8 cellular contexts compared by ENCODE assay signal in genomic region chr12:78301287-78301686, GRCh38.
DNase-seq lines count a peak whose midpoint lies in the region; ATAC-seq and TF ChIP-seq lines count a peak whose summit lies in the region.
"Not testable (repeated sequence)": the region's sequence is repeated elsewhere in the genome, so short reads cannot be mapped to it uniquely, and the experiment has no call there.

No MANE protein-coding gene starts in this region.

- H3K4me3 Mint-ChIP-seq in GM23338, result not testable (repeated sequence)

- H3K36me3 ChIP-seq in GM23338 (ENCODE audit: insufficient read depth); PC-3 (ENCODE audit: low read depth, low read length); brain microvascular endothelial cell (replicated peaks); neural cell (ENCODE audit: insufficient read depth, low read length): not testable (repeated sequence)

- CTCF ChIA-PET in PC-3 (lab: Charles Lee), result interaction anchor here (0.7 kb wide), 1 partner anchor 360 kb away, joined by 3 read pairs; no protein-coding TSS in a partner anchor

- not testable (repeated sequence) for H3K79me2 ChIP-seq in GM23338 (replicated peaks; ENCODE audit: insufficient read depth); PC-3 (ENCODE audit: low read length); neural cell (replicated peaks; ENCODE audit: insufficient read depth, low read length)

- not testable (repeated sequence) for H3K9me2 ChIP-seq in GM23338 (ENCODE audit: insufficient read depth); PC-3 (replicated peaks; ENCODE audit: low read length); neural cell (ENCODE audit: insufficient read depth, low read length)

- not testable (repeated sequence) for H3K27me3 Mint-ChIP-seq in GM23338 (ENCODE audit: insufficient read depth, low read depth, poor library complexity)

- H3K27ac Mint-ChIP-seq in GM23338, result not testable (repeated sequence)

- not testable (repeated sequence) for TF ChIP-seq RAD21 in neural cell (conservative IDR thresholded peaks at IDR 0.05)

- H3K4me2 ChIP-seq in GM23338; PC-3 (ENCODE audit: low read length); neural cell (ENCODE audit: low read length): not testable (repeated sequence)

- in situ Hi-C loops in Caki2 (cut with HindIII; ENCODE audit: low pct_unique_long_range_greater_than_20kb, low sequenced_read_pairs); brain microvascular endothelial cell (cut with HindIII; ENCODE audit: low pct_ligation_motif_present, low sequenced_read_pairs): not testable (repeated sequence)

- not testable (repeated sequence) for H3K27me3 ChIP-seq in GM23338 (ENCODE audit: insufficient read depth); PC-3 (ENCODE audit: low read length); brain microvascular endothelial cell (replicated peaks); neural cell (ENCODE audit: insufficient read depth, low read depth, low read length)

- TF ChIP-seq EP300 in neural cell (conservative IDR thresholded peaks at IDR 0.05; ENCODE audit: poor library complexity, severe bottlenecking), result not testable (repeated sequence)

- H3K9me3 Mint-ChIP-seq in GM23338, result peaks cover 17% of the 10 kb centered on the region

- H3K9ac ChIP-seq in PC-3 (ENCODE audit: low read length); neural cell (ENCODE audit: low read length): not testable (repeated sequence)

- intact Hi-C loops in PC-3 (cut with micrococcal nuclease), result not testable (repeated sequence)

- H3K9me3 ChIP-seq in PC-3 (ENCODE audit: low read length); neural cell (ENCODE audit: low read length): not testable (repeated sequence)

- H2AFZ ChIP-seq in GM23338, result 0 out of 2 replicates have a peak overlapping the region, but pooled peaks have one; percentile 34
- H2AFZ ChIP-seq in PC-3 (ENCODE audit: low read length); neural cell (ENCODE audit: low read depth, low read length): not testable (repeated sequence)

- H4K20me1 ChIP-seq in GM23338 (replicated peaks; ENCODE audit: insufficient read depth); PC-3 (ENCODE audit: low read length); neural cell (ENCODE audit: insufficient read depth): not testable (repeated sequence)

- not testable (repeated sequence) for TF ChIP-seq CTCF in GM23338 (conservative IDR thresholded peaks at IDR 0.05; ENCODE audit: low read depth in 2 of 2); PC-3 (conservative IDR thresholded peaks at IDR 0.05; ENCODE audit: low read depth, low read length); brain microvascular endothelial cell (IDR thresholded peaks at IDR 0.05; ENCODE audit: low read depth, low read length, missing control alignments); neural cell (IDR thresholded peaks at IDR 0.05; ENCODE audit: poor library complexity, severe bottlenecking); retinal pigment epithelial cell (conservative IDR thresholded peaks at IDR 0.05; ENCODE audit: low read depth, low read length)

- not testable (repeated sequence) for BruUV-seq in PC-3 (replicated peaks; lab: Mats Ljungman, UMichigan)

- H3K36me3 Mint-ChIP-seq in GM23338 (ENCODE audit: low read depth), result not testable (repeated sequence)

- POLR2A ChIA-PET in PC-3 (lab: Charles Lee; ENCODE audit: unreplicated experiment), result interaction anchor here (0.7 kb wide), 1 partner anchor 250 kb away, joined by 3 read pairs; no protein-coding TSS in a partner anchor

- not testable (repeated sequence) for H3F3A ChIP-seq in GM23338 (replicated peaks; ENCODE audit: low read depth); PC-3 (ENCODE audit: low read length, unreplicated experiment); neural cell (ENCODE audit: insufficient read depth, low read length, poor library complexity, severe bottlenecking)

- not testable (repeated sequence) for H3K4me1 Mint-ChIP-seq in GM23338

- H3K4me1 ChIP-seq in GM23338 (ENCODE audit: insufficient read depth); PC-3 (ENCODE audit: insufficient read depth, low read length): not testable (repeated sequence)

- DNase-seq in Caki2 (ENCODE audit: low read depth) (peak; percentile 35), M059J (ENCODE audit: low read depth) (peak; percentile 26), PC-3 (peak; percentile 44), brain microvascular endothelial cell (peak; percentile 16), iris pigment epithelial cell (ENCODE audit: low read depth) (peak; percentile 11), retinal pigment epithelial cell (ENCODE audit: low read depth) (peak; percentile 8)
- DNase-seq in GM23338 (ENCODE audit: low spot score), result not testable (repeated sequence)

- H3K4me3 ChIP-seq in GM23338; PC-3 (ENCODE audit: low read length); brain microvascular endothelial cell (ENCODE audit: low read depth, low read length); neural cell (ENCODE audit: low read length); retinal pigment epithelial cell (ENCODE audit: low read length): not testable (repeated sequence)

- ATAC-seq in GM23338, PC-3: not testable (repeated sequence)

- H3K27ac ChIP-seq in GM23338 (ENCODE audit: low read depth); PC-3 (ENCODE audit: low read length); brain microvascular endothelial cell: not testable (repeated sequence)
- H3K27ac ChIP-seq in neural cell (ENCODE audit: low read length), result peak overlapping the region; percentile 34
